8 cellular contexts compared by ENCODE assay signal in the genomic region with DNA sequence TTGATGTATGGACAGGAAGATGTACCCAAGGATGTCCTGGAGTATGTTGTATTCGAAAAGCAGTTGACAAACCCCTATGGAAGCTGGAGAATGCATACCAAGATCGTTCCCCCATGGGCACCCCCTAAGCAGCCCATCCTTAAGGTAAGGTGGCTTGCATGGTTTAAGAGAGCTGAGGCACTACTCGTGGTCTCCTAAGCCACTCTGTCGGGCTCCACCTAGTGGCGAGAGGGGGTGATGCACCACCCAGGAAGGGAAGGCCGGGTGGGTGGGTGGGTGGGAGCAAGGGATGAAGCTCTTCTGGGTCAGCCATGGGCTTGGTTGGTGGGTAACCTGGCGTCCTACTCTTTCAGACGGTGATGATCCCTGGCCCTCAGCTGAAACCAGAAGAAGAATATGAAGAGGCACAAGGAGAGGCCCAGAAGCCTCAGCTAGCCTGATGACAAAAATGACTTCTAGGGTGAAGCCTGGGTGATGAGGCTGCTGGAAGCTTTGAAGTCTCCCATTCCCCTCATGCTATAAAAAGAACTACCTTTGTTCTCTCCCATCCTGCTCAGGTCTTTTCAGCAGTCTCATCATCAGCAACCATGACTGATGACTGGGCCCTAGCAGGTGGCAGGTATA. TPM values are rescaled to one million over a fixed set of nuclear protein-coding genes. Genes with fewer than 3 reads are reported as not detected.
DNase-seq lines count a peak whose midpoint lies in the region; ATAC-seq and TF ChIP-seq lines count a peak whose summit lies in the region.

No MANE protein-coding gene starts in this region.

- no peaks in the 10 kb centered on the region for H3K27me3 ChIP-seq in CD8-positive, alpha-beta memory T cell (ENCODE audit: insufficient read depth, low read length, poor library complexity, severe bottlenecking)

- peak; percentile 72 for ATAC-seq in left ventricle myocardium superior
- no peak for ATAC-seq in HG03460 (IDR thresholded peaks at IDR 0.05; ENCODE audit: unreplicated experiment)

- intact Hi-C loops in left ventricle myocardium superior (cut with micrococcal nuclease) = no loop called here

- no peak overlapping the region for H3K27ac ChIP-seq in CD8-positive, alpha-beta memory T cell (ENCODE audit: low read depth, low read length)

- H3K4me3 ChIP-seq in CD8-positive, alpha-beta memory T cell (ENCODE audit: low read length) = no peak overlapping the region

- no peak overlapping the region for H3K4me3 Mint-ChIP-seq in CD8-positive, alpha-beta memory T cell
- no peak overlapping the region for H3K4me3 Mint-ChIP-seq in HFFc6

- TF ChIP-seq CTCF in HFFc6 (IDR thresholded peaks at IDR 0.05) = peak; percentile 92

- peak; percentile 50 to 80 (median 57) for DNase-seq in CD8-positive, alpha-beta memory T cell
- DNase-seq in HFFc6 (no peak), SW480 (ENCODE audit: low spot score) (peak; percentile 37), left ventricle myocardium superior (peak; percentile 75), cerebellar nuclear complex (lab: John Stamatoyannopoulos, UW) (no peak)
- peak; percentile 58 for DNase-seq in activated naive CD8-positive, alpha-beta T cell treated with anti-CD3 and anti-CD28 coated beads, Interleukin-2, amount 50 U/mL, for 16 hours (ENCODE audit: low read depth, low spot score)
- peak; percentile 52 to 73 (median 53) for DNase-seq in stimulated activated CD4-positive, alpha-beta T cell treated with anti-CD3 and anti-CD28 coated beads, Interleukin-12 subunit alpha, Interleukin-12 subunit beta, amount 100 ng/mL, for 48 hours (ENCODE audit: low read depth in 2 of 3, low spot score in 1 of 3)

- H3K27ac Mint-ChIP-seq in CD8-positive, alpha-beta memory T cell = peak overlapping the region in 1 of 8 donors; percentile 4
- H3K27ac Mint-ChIP-seq in HFFc6 = peak overlapping the region; percentile 5; the same call in 1 of the 2 replicates

- no peaks in the 10 kb centered on the region for H3K9me3 ChIP-seq in CD8-positive, alpha-beta memory T cell (ENCODE audit: low read length)

- no peaks in the 10 kb centered on the region for H3K9me3 Mint-ChIP-seq in CD8-positive, alpha-beta memory T cell
- no peaks in the 10 kb centered on the region for H3K9me3 Mint-ChIP-seq in HFFc6

- H3K4me1 ChIP-seq in CD8-positive, alpha-beta memory T cell (ENCODE audit: insufficient read depth, low read length) = no peaks in the 10 kb centered on the region

- peaks cover 0 to 2% of the 10 kb centered on the region in 2 donors for H3K27me3 Mint-ChIP-seq in CD8-positive, alpha-beta memory T cell
- H3K27me3 Mint-ChIP-seq in HFFc6 (ENCODE audit: insufficient read depth) = peaks cover 6% of the 10 kb centered on the region

- CTCF ChIA-PET in CD8-positive, alpha-beta memory T cell (lab: Charles Lee) = interaction anchor here (0.9 to 1.9 kb wide), 2 partner anchors 9 to 11 kb away, joined by 3 to 6 read pairs; no protein-coding TSS in a partner anchor

- H3K36me3 Mint-ChIP-seq in CD8-positive, alpha-beta memory T cell = peaks cover 3 to 42% (median 9%) of the 10 kb centered on the region in 3 donors
- peaks cover 11% of the 10 kb centered on the region; the same call in 1 of the 2 replicates for H3K36me3 Mint-ChIP-seq in HFFc6 (ENCODE audit: low read depth)

- H3K4me1 Mint-ChIP-seq in CD8-positive, alpha-beta memory T cell = no peaks in the 10 kb centered on the region
- H3K4me1 Mint-ChIP-seq in HFFc6 (ENCODE audit: low read depth) = peaks cover 16% of the 10 kb centered on the region

- H3K36me3 ChIP-seq in CD8-positive, alpha-beta memory T cell (ENCODE audit: insufficient read depth, low read length) = peaks cover 16% of the 10 kb centered on the region

- POLR2A ChIA-PET in CD8-positive, alpha-beta memory T cell (lab: Charles Lee) = no interaction called here

RNA-seq across cellular contexts. Expression of a gene that starts 21.5 kb away (rescaled TPM):
- under 1 TPM; 0.07 to 0.09 TPM for total RNA-seq in CD8-positive, alpha-beta memory T cell
- polyA plus RNA-seq in CD8-positive, alpha-beta memory T cell = not detected
- total RNA-seq in HFFc6 (2021; fragmentation: NEBNext Ultra II Directional; extraction: Animal tissue kit (Norgen Biotek cat#: 25700)) = not detected
- not detected for total RNA-seq in left ventricle myocardium superior

RNA-seq across cellular contexts. Expression of a gene that starts 25.3 kb away (rescaled TPM):
- total RNA-seq in CD8-positive, alpha-beta memory T cell = 10 to 100 TPM; 70.0 to 74.5 TPM
- polyA plus RNA-seq in CD8-positive, alpha-beta memory T cell = 25.7 TPM
- total RNA-seq in HFFc6 (2021; fragmentation: NEBNext Ultra II Directional; extraction: Animal tissue kit (Norgen Biotek cat#: 25700)) = 10 to 100 TPM; 35.7 to 43.3 (median 42.1) TPM
- 39.5 TPM for total RNA-seq in left ventricle myocardium superior

RNA-seq across cellular contexts. Expression of a gene that starts 29.4 kb away (rescaled TPM):
- total RNA-seq in CD8-positive, alpha-beta memory T cell = 10 to 100 TPM; 22.0 to 23.7 TPM
- 0.98 TPM for polyA plus RNA-seq in CD8-positive, alpha-beta memory T cell
- total RNA-seq in HFFc6 (2021; fragmentation: NEBNext Ultra II Directional; extraction: Animal tissue kit (Norgen Biotek cat#: 25700)) = 10 to 100 TPM in 5 of 6 experiments, 1 to 10 TPM in 1; 9.7 to 13.8 (median 11.1) TPM
- total RNA-seq in left ventricle myocardium superior = 15.2 TPM

Comparison
In these comparisons a context has a peak if more than half of its experiments do, and no peak if none do; other contexts are left out.
1. DNase-seq: peak in CD8-positive, alpha-beta memory T cell (5 of 5), SW480 (single experiment), activated naive CD8-positive, alpha-beta T cell treated with anti-CD3 and anti-CD28 coated beads, Interleukin-2, amount 50 U/mL, for 16 hours (single experiment), left ventricle myocardium superior (single experiment) and stimulated activated CD4-positive, alpha-beta T cell treated with anti-CD3 and anti-CD28 coated beads, Interleukin-12 subunit alpha, Interleukin-12 subunit beta, amount 100 ng/mL, for 48 hours (3 of 3); none in HFFc6 (single experiment) and cerebellar nuclear complex (0 of 2).